38 cellular contexts compared by ENCODE assay signal in the genomic region with DNA sequence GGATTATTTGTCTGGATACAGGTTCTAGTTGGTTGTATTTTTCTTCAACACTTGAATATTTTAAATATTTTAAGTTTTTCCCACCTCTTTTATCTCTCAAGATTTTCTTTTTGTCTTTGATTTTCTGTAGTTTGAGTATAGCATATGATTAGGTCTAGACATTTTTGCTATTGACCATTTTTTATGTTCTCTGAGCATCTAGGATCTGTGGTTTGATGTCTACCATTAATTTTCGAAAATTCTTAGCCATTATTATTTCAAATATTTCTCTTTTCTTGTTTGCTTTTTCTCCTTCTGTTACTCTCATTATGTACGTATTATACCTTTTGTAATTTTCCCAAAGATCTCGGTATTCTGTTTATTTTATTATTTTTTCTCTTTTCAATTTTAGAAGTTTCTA.
"Had no signal": no experiment of that assay in that cellular context is flagged by ENCODE, and none has a peak within 500 bp of the region (broad histone marks: within the 10 kb centered on the region; RNA-seq: fewer than 3 reads in every experiment).

No MANE protein-coding gene starts in this region.

- H3K4me3 ChIP-seq: ascending aorta, cardiac muscle cell had no signal

- H3K4me1 Mint-ChIP-seq: activated B cell treated with CpG ODN at 0.5 μM for 24 hours; activated CD4-positive, alpha-beta T cell treated with anti-CD3 and anti-CD28 coated beads, Interleukin-2, amount 10 ng/mL, durations not matched to agents 24 days and 14 days; activated naive CD8-positive, alpha-beta T cell treated with anti-CD3 and anti-CD28 coated beads for 36 hours; activated T-helper 17 cell treated with anti-CD3 and anti-CD28 coated beads, Interleukin-2, amount 50 U/mL, for 72 hours; brain; central memory CD8-positive, alpha-beta T cell had no signal

- H3K27me3 ChIP-seq: ascending aorta, cardiac muscle cell had no signal

- H3K4me3 Mint-ChIP-seq: activated B cell treated with CpG ODN at 0.5 μM for 24 hours; activated CD4-positive, alpha-beta memory T cell treated with anti-CD3 and anti-CD28 coated beads for 36 hours; activated CD4-positive, alpha-beta T cell treated with anti-CD3 and anti-CD28 coated beads, Interleukin-2, amount 10 ng/mL, durations not matched to agents 24 days and 14 days; activated CD8-positive, alpha-beta T cell treated with anti-CD3 and anti-CD28 coated beads for 36 hours; activated naive CD4-positive, alpha-beta T cell treated with anti-CD3 and anti-CD28 coated beads for 36 hours; activated naive CD8-positive, alpha-beta T cell treated with anti-CD3 and anti-CD28 coated beads for 36 hours; activated T-cell treated with anti-CD3 and anti-CD28 coated beads, Interleukin-2, amount 50 U/mL, for 4 hours; activated T-cell treated with anti-CD3 and anti-CD28 coated beads, Interleukin-2, amount 50 U/mL, for 72 hours; activated T-helper 1 cell treated with anti-CD3 and anti-CD28 coated beads, Interleukin-12 subunit alpha, Interleukin-12 subunit beta, Interleukin-2, Interleukin-4 antibody, amounts not matched to agents 30 ng/mL and 10 ng/mL and 1 ng/mL, durations not matched to agents 14 hours and 24 hours and 36 hours; activated T-helper 17 cell treated with anti-CD3 and anti-CD28 coated beads, Interleukin-2, amount 50 U/mL, for 72 hours; brain; central memory CD8-positive, alpha-beta T cell; T-helper 1 cell treated with Interleukin-12 subunit alpha and Interleukin-12 subunit beta and Interleukin-4 antibody, amounts not matched to agents 30 μg/mL and 1 μg/mL, for 36 hours; T-helper 2 cell treated with Interferon-gamma antibody and Interleukin-4, amounts not matched to agents 5 μg/mL and 100 μg/mL, for 36 hours had no signal

- ATAC-seq: activated CD8-positive, alpha-beta T cell treated with anti-CD3 and anti-CD28 coated beads for 36 hours; activated naive CD4-positive, alpha-beta T cell treated with anti-CD3 and anti-CD28 coated beads, Interleukin-2, amount 50 U/mL, for 72 hours; activated T-cell treated with anti-CD3 and anti-CD28 coated beads, Interleukin-2, amount 50 U/mL, for 4 hours; activated T-cell treated with anti-CD3 and anti-CD28 coated beads, Interleukin-2, amount 50 U/mL, for 72 hours; activated T-helper 17 cell treated with anti-CD3 and anti-CD28 coated beads, Interleukin-2, amount 50 U/mL, for 72 hours had no signal

- H3K4me1 ChIP-seq: ascending aorta had no signal

- H3K27me3 Mint-ChIP-seq: activated B cell treated with CpG ODN at 0.5 μM for 24 hours; activated CD4-positive, alpha-beta memory T cell treated with anti-CD3 and anti-CD28 coated beads for 36 hours; activated CD4-positive, alpha-beta T cell treated with anti-CD3 and anti-CD28 coated beads, Interleukin-2, amount 10 ng/mL, durations not matched to agents 24 days and 14 days; activated CD8-positive, alpha-beta T cell treated with anti-CD3 and anti-CD28 coated beads for 36 hours; activated naive CD8-positive, alpha-beta T cell treated with anti-CD3 and anti-CD28 coated beads for 36 hours; activated T-helper 17 cell treated with anti-CD3 and anti-CD28 coated beads, Interleukin-2, amount 50 U/mL, for 72 hours; central memory CD8-positive, alpha-beta T cell had no signal

- H3K27ac Mint-ChIP-seq: activated B cell treated with CpG ODN at 0.5 μM for 24 hours; activated CD4-positive, alpha-beta memory T cell treated with anti-CD3 and anti-CD28 coated beads for 36 hours; activated CD4-positive, alpha-beta T cell treated with anti-CD3 and anti-CD28 coated beads, Interleukin-2, amount 10 ng/mL, durations not matched to agents 24 days and 14 days; activated CD8-positive, alpha-beta T cell treated with anti-CD3 and anti-CD28 coated beads for 36 hours; activated naive CD4-positive, alpha-beta T cell treated with anti-CD3 and anti-CD28 coated beads for 36 hours; activated naive CD4-positive, alpha-beta T cell treated with anti-CD3 and anti-CD28 coated beads, Interleukin-2, amount 50 U/mL, for 72 hours; activated naive CD8-positive, alpha-beta T cell treated with anti-CD3 and anti-CD28 coated beads for 36 hours; activated T-cell treated with anti-CD3 and anti-CD28 coated beads, Interleukin-2, amount 50 U/mL, for 72 hours; activated T-helper 1 cell treated with anti-CD3 and anti-CD28 coated beads, Interleukin-12 subunit alpha, Interleukin-12 subunit beta, Interleukin-2, Interleukin-4 antibody, amounts not matched to agents 30 ng/mL and 10 ng/mL and 1 ng/mL, durations not matched to agents 14 hours and 24 hours and 36 hours; activated T-helper 17 cell treated with anti-CD3 and anti-CD28 coated beads, Interleukin-2, amount 50 U/mL, for 72 hours; brain; T-helper 1 cell treated with Interleukin-12 subunit alpha and Interleukin-12 subunit beta and Interleukin-4 antibody, amounts not matched to agents 30 μg/mL and 1 μg/mL, for 36 hours; T-helper 2 cell treated with Interferon-gamma antibody and Interleukin-4, amounts not matched to agents 5 μg/mL and 100 μg/mL, for 36 hours had no signal

- FAIRE-seq: bronchial epithelial cell, TTC549 had no signal

- H3K36me3 ChIP-seq: ascending aorta, cardiac muscle cell had no signal

- DNase-seq: activated B cell treated with CpG ODN at 0.5 μM for 24 hours; activated CD4-positive, alpha-beta memory T cell treated with anti-CD3 and anti-CD28 coated beads for 36 hours; activated CD4-positive, alpha-beta T cell treated with anti-CD3 and anti-CD28 coated beads for 4 hours; activated CD4-positive, alpha-beta T cell treated with anti-CD3 and anti-CD28 coated beads, Interleukin-2, amount 10 ng/mL, durations not matched to agents 24 days and 14 days; activated CD4-positive, alpha-beta T cell treated with anti-CD3 and anti-CD28 coated beads, Interleukin-2, amount 50 U/mL, for 1 hour; activated CD4-positive, alpha-beta T cell treated with anti-CD3 and anti-CD28 coated beads, Interleukin-2, amount 50 U/mL, for 4 hours; activated CD4-positive, CD25-positive, alpha-beta regulatory T cell treated with anti-CD3 and anti-CD28 coated beads, Interleukin-2, amount 50 U/mL, for 72 hours; activated CD8-positive, alpha-beta memory T cell treated with anti-CD3 and anti-CD28 coated beads, Interleukin-2, amount 50 U/mL, for 4 hours; activated CD8-positive, alpha-beta T cell treated with anti-CD3 and anti-CD28 coated beads for 36 hours; activated effector memory CD4-positive, alpha-beta T cell treated with anti-CD3 and anti-CD28 coated beads, Interleukin-2, amount 50 U/mL, for 16 hours; activated gamma-delta T cell treated with Interleukin-2 at 50 U/mL for 16 hours; activated naive CD4-positive, alpha-beta T cell; activated naive CD4-positive, alpha-beta T cell treated with anti-CD3 and anti-CD28 coated beads for 36 hours; activated naive CD4-positive, alpha-beta T cell treated with anti-CD3 and anti-CD28 coated beads, Interleukin-2, amount 50 U/mL, for 16 hours; activated naive CD8-positive, alpha-beta T cell treated with anti-CD3 and anti-CD28 coated beads for 36 hours; activated T-cell treated with anti-CD3 and anti-CD28 coated beads for 4 hours; activated T-cell treated with anti-CD3 and anti-CD28 coated beads, Interleukin-2, amount 50 U/mL, for 1 hour; activated T-cell treated with anti-CD3 and anti-CD28 coated beads, Interleukin-2, amount 50 U/mL, for 4 hours; activated T-cell treated with anti-CD3 and anti-CD28 coated beads, Interleukin-2, amount 50 U/mL, for 72 hours; amygdala; anterior cingulate cortex; caudate nucleus; cerebellar nuclear complex; T-helper 1 cell; T-helper 2 cell; T-helper 9 cell had no signal

- H3K9me3 Mint-ChIP-seq: activated naive CD4-positive, alpha-beta T cell treated with anti-CD3 and anti-CD28 coated beads for 36 hours; activated T-helper 1 cell treated with anti-CD3 and anti-CD28 coated beads, Interleukin-12 subunit alpha, Interleukin-12 subunit beta, Interleukin-2, Interleukin-4 antibody, amounts not matched to agents 30 ng/mL and 10 ng/mL and 1 ng/mL, durations not matched to agents 14 hours and 24 hours and 36 hours; central memory CD8-positive, alpha-beta T cell; T-helper 1 cell treated with Interleukin-12 subunit alpha and Interleukin-12 subunit beta and Interleukin-4 antibody, amounts not matched to agents 30 μg/mL and 1 μg/mL, for 36 hours had no signal

- H3K27ac ChIP-seq: ascending aorta, cardiac muscle cell, VCaP had no signal
